ENCODE assay signal across 2 cellular contexts in genomic region chr12:113531073-113531472, GRCh38. TPM values are rescaled to one million over a fixed set of nuclear protein-coding genes. Genes with fewer than 3 reads are reported as not detected.
"Had no signal": no experiment of that assay in that cellular context is flagged by ENCODE, and none has a peak within 500 bp of the region (broad histone marks: within the 10 kb centered on the region; RNA-seq: fewer than 3 reads in every experiment).

No MANE protein-coding gene starts in this region.

RNA-seq across cellular contexts. Expression of gene LHX5, which starts 59.4 kb away (rescaled TPM):
- total RNA-seq: G401, GM12878 had no signal
